ENCODE assay signal across 22 cellular contexts in genomic region chr6:54993948-54994347, GRCh38.
DNase-seq lines count a peak whose midpoint lies in the region; ATAC-seq, FAIRE-seq and TF ChIP-seq lines count a peak whose summit lies in the region.
"Had no signal": no experiment of that assay in that cellular context is flagged by ENCODE, and none has a peak within 500 bp of the region (broad histone marks: within the 10 kb centered on the region; RNA-seq: fewer than 3 reads in every experiment).

No MANE protein-coding gene starts in this region.

- H4K20me1 ChIP-seq in mammary epithelial cell (ENCODE audit: insufficient read depth, low read length) (no peaks in the 10 kb centered on the region), hepatocyte (ENCODE audit: insufficient read depth, poor library complexity, severe bottlenecking) (no peaks in the 10 kb centered on the region)
- H4K20me1 ChIP-seq: BLaER1 treated with 17β-estradiol and CSF1 and Interleukin-3, amounts not matched to agents 10 nM and 100 nM had no signal

- 16% methylated on average over 2 of the region's 2 CpGs for WGBS in mammary epithelial cell (ENCODE audit: low coverage, missing lambda C conversion rate)
- 22 to 57% (median 44%) methylated on average over 2 of the region's 2 CpGs for WGBS in small intestine, 3 donors
- 77% methylated on average over 2 of the region's 2 CpGs for WGBS in hepatocyte (ENCODE audit: low lambda C conversion rate, missing lambda C conversion rate)

- H3K4me3 ChIP-seq in mammary epithelial cell (replicated peaks in 1 of 3; ENCODE audit: insufficient read depth in 1 of 3, low read depth in 2 of 3, low read length in 3 of 3) (no peak overlapping the region), breast epithelium (no peak overlapping the region), small intestine (ENCODE audit: low read depth in 1 of 2, low read length in 2 of 2) (no peak overlapping the region), hepatocyte (no peak overlapping the region)
- H3K4me3 ChIP-seq: A549; BLaER1 treated with 17β-estradiol and CSF1 and Interleukin-3, amounts not matched to agents 10 nM and 100 nM had no signal

- no peak for TF ChIP-seq POLR2A in breast epithelium (IDR thresholded peaks at IDR 0.05)

- no peak for TF ChIP-seq CTCF in mammary epithelial cell (conservative IDR thresholded peaks at IDR 0.05 in 1 of 2, IDR thresholded peaks at IDR 0.05 in 1 of 2; ENCODE audit: extremely low read depth in 1 of 2, insufficient read depth in 1 of 2, low read depth in 1 of 2, low read length in 2 of 2)
- TF ChIP-seq CTCF in breast epithelium (IDR thresholded peaks at IDR 0.05), result no peak
- no peak for TF ChIP-seq CTCF in hepatocyte (IDR thresholded peaks at IDR 0.05; ENCODE audit: poor library complexity)

- H2AFZ ChIP-seq in mammary epithelial cell (ENCODE audit: low read depth, low read length), result peak overlapping the region; percentile 52
- no peak overlapping the region for H2AFZ ChIP-seq in hepatocyte

- H3K9ac ChIP-seq in mammary epithelial cell (ENCODE audit: insufficient read depth, low read length), result no peak overlapping the region
- H3K9ac ChIP-seq: BLaER1 treated with 17β-estradiol and CSF1 and Interleukin-3, amounts not matched to agents 10 nM and 100 nM had no signal

- intact Hi-C loops in mammary epithelial cell (cut with micrococcal nuclease), result loop anchor here (2.0 to 5.0 kb wide), 2 partner anchors 275 to 297 kb away; no protein-coding TSS in a partner anchor
- intact Hi-C loops in breast epithelium (cut with DNase I; ENCODE audit: low total_unique reads), result no loop called here
- intact Hi-C loops in left colon (cut with DNase I, micrococcal nuclease), result no loop called here

- no peak for FAIRE-seq in small intestine (lab: Jason Lieb, UNC)
- FAIRE-seq: A549, D721Med, G401.6, GM12891, GM19239 had no signal

- no peaks in the 10 kb centered on the region for H3K27me3 ChIP-seq in mammary epithelial cell (ENCODE audit: insufficient read depth, low read length)
- H3K27me3 ChIP-seq in breast epithelium, result no peaks in the 10 kb centered on the region
- no peaks in the 10 kb centered on the region for H3K27me3 ChIP-seq in small intestine (ENCODE audit: control insufficient read depth in 2 of 2, insufficient read depth in 2 of 2, low read length in 2 of 2)
- H3K27me3 ChIP-seq in hepatocyte, result no peaks in the 10 kb centered on the region
- H3K27me3 ChIP-seq: BLaER1 treated with 17β-estradiol and CSF1 and Interleukin-3, amounts not matched to agents 10 nM and 100 nM had no signal

- dilution Hi-C loops in mammary epithelial cell (cut with HindIII; ENCODE audit: low sequenced_read_pairs), result no loop called here

- DNase-seq in mammary epithelial cell, result no peak
- no peak for DNase-seq in breast epithelium (ENCODE audit: low spot score in 2 of 2)
- no peak for DNase-seq in left colon
- peak; percentile 63 for DNase-seq in small intestine
- no peak for DNase-seq in NCI-H2029 treated with DMSO at 0.1 percent for 48 hours (lab: John Stamatoyannopoulos, UW)
- no peak for DNase-seq in HPDE6-E6E7 (ENCODE audit: extremely low spot score)
- no peak for DNase-seq in hepatocyte (ENCODE audit: low spot score)
- DNase-seq: AML-193; Caco-2; Calu3; CD4-positive, alpha-beta T cell; CD8-positive, alpha-beta T cell; DMS79 treated with DMSO at 0.1 percent for 48 hours; GF-D8 had no signal

- H3K4me2 ChIP-seq in mammary epithelial cell (ENCODE audit: insufficient read depth, low read depth, low read length) (no peak overlapping the region), hepatocyte (no peak overlapping the region)
- H3K4me2 ChIP-seq: A549; BLaER1 treated with 17β-estradiol and CSF1 and Interleukin-3, amounts not matched to agents 10 nM and 100 nM had no signal

- in situ Hi-C loops in mammary epithelial cell (cut with MboI; ENCODE audit: low sequenced_read_pairs in 2 of 2), result no loop called here

- H3K79me2 ChIP-seq in mammary epithelial cell (ENCODE audit: insufficient read depth, low read length), result no peaks in the 10 kb centered on the region
- H3K79me2 ChIP-seq in hepatocyte, result no peaks in the 10 kb centered on the region

- H3K36me3 ChIP-seq in mammary epithelial cell (ENCODE audit: insufficient read depth, low read length), result no peaks in the 10 kb centered on the region
- H3K36me3 ChIP-seq in breast epithelium, result no peaks in the 10 kb centered on the region
- H3K36me3 ChIP-seq in small intestine (ENCODE audit: control insufficient read depth in 2 of 2, insufficient read depth in 2 of 2, low read length in 2 of 2), result no peaks in the 10 kb centered on the region
- H3K36me3 ChIP-seq in hepatocyte (replicated peaks; ENCODE audit: insufficient read depth, low read depth), result no peaks in the 10 kb centered on the region
- H3K36me3 ChIP-seq: BLaER1 treated with 17β-estradiol and CSF1 and Interleukin-3, amounts not matched to agents 10 nM and 100 nM had no signal

- CTCF ChIA-PET in mammary epithelial cell (lab: Charles Lee; ENCODE audit: low non-redundant PET), result no interaction called here

- H3K9me3 ChIP-seq in mammary epithelial cell (replicated peaks; ENCODE audit: insufficient read depth, low read length) (no peaks in the 10 kb centered on the region), breast epithelium (peaks cover 0 to 7% of the 10 kb centered on the region in 2 donors), small intestine (ENCODE audit: control insufficient read depth, low read depth) (no peaks in the 10 kb centered on the region), hepatocyte (ENCODE audit: low read depth) (no peaks in the 10 kb centered on the region)
- H3K9me3 ChIP-seq: A549, Caco-2 had no signal

- ATAC-seq in left colon, result peak; percentile 97
- ATAC-seq: A549; CD8-positive, alpha-beta T cell had no signal

- H3K9me2 ChIP-seq in hepatocyte (replicated peaks; ENCODE audit: insufficient read depth), result no peaks in the 10 kb centered on the region

- BruUV-seq in mammary epithelial cell (replicated peaks; lab: Mats Ljungman, UMichigan), result no TSS peak

- no peaks in the 10 kb centered on the region for H3K4me1 ChIP-seq in mammary epithelial cell (ENCODE audit: insufficient read depth, low read length)
- no peaks in the 10 kb centered on the region for H3K4me1 ChIP-seq in breast epithelium
- H3K4me1 ChIP-seq in small intestine (ENCODE audit: control insufficient read depth in 2 of 2, insufficient read depth in 1 of 2, low read depth in 1 of 2, low read length in 1 of 2), result no peaks in the 10 kb centered on the region
- H3K4me1 ChIP-seq in hepatocyte (ENCODE audit: insufficient read depth), result no peaks in the 10 kb centered on the region
- H3K4me1 ChIP-seq: A549; BLaER1 treated with 17β-estradiol and CSF1 and Interleukin-3, amounts not matched to agents 10 nM and 100 nM had no signal

- H3K27ac ChIP-seq in mammary epithelial cell (ENCODE audit: insufficient read depth, low read depth, low read length) (no peak overlapping the region), breast epithelium (no peak overlapping the region), small intestine (ENCODE audit: low read depth in 1 of 2, low read length in 1 of 2) (no peak overlapping the region), hepatocyte (no peak overlapping the region)
- H3K27ac ChIP-seq: 22Rv1; A549; BLaER1 treated with 17β-estradiol and CSF1 and Interleukin-3, amounts not matched to agents 10 nM and 100 nM; C4-2B had no signal
